13 cellular contexts compared by ENCODE assay signal in the genomic region with DNA sequence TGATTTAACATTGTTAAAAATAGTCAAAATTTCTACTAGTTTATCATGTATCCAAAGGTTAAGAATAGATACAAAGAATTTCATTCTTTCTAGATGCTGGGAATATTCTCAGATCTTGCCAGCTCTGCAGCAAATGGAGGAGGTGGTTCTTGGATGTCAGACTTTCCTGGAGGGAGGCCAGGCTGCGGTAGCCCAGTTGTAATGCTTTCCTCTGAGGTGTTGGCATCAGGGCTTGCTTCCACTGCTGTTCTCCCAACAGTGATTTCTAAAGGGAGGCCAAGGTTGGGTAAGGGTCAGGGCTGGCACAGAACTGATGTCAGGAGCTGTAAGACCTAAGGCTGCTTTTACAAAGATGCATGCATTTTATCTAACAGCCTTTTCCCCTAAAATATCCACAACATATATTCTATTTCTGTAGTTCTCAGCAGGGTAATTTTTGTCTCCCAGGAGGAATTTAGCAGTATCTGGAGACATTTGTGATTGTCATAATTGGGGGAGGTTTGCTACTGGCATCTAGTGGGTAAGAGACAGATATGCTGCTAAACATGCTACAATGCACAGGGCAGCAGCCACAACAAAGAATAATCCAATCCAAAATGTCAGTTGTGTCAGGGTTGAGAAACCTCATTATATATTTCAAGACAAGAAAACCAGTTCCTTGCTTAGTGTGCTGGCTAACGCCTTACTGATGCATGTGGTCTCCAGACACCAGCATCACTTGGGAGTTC. TPM values are rescaled to one million over a fixed set of nuclear protein-coding genes. Genes with fewer than 3 reads are reported as not detected.
DNase-seq lines count a peak whose midpoint lies in the region; ATAC-seq, FAIRE-seq and TF ChIP-seq lines count a peak whose summit lies in the region.
"Had no signal": no experiment of that assay in that cellular context is flagged by ENCODE, and none has a peak within 500 bp of the region (broad histone marks: within the 10 kb centered on the region; RNA-seq: fewer than 3 reads in every experiment).

No MANE protein-coding gene starts in this region.

- H3K4me3 Mint-ChIP-seq in stimulated activated naive B cell treated with anti-CD40 and anti-IgM and Interleukin-4, amounts not matched to agents 10 μg/mL and 1 μg/mL and 100 μg/mL, for 72 hours: no peak overlapping the region
- H3K4me3 Mint-ChIP-seq in activated CD8-positive, alpha-beta T cell treated with anti-CD3 and anti-CD28 coated beads for 36 hours: no peak overlapping the region
- H3K4me3 Mint-ChIP-seq: dendritic cell treated with granulocyte-macrophage colony-stimulating factor and Interleukin-4, amounts not matched to agents 40 ng/mL and 50 ng/mL, for 4 days; IgD-negative memory B cell; natural killer cell treated with Interleukin-12 subunit alpha and Interleukin-12 subunit beta and Interleukin-15 and Interleukin-18, amount 100 ng/mL, for 72 hours; stimulated activated naive CD8-positive, alpha-beta T cell treated with anti-CD3 and anti-CD28 coated beads, Interleukin-15, amount 100 ng/mL, for 72 hours had no signal

- no peak for FAIRE-seq in RCC 7860 (lab: Jason Lieb, UNC)
- FAIRE-seq: TTC549 had no signal

- intact Hi-C loops in activated CD8-positive, alpha-beta T cell treated with anti-CD3 and anti-CD28 coated beads for 36 hours (cut with micrococcal nuclease): no loop called here

- peaks cover 0 to 5% of the 10 kb centered on the region in 2 donors for H3K36me3 Mint-ChIP-seq in stimulated activated naive B cell treated with anti-CD40 and anti-IgM and Interleukin-4, amounts not matched to agents 10 μg/mL and 1 μg/mL and 100 μg/mL, for 72 hours
- no peaks in the 10 kb centered on the region for H3K36me3 Mint-ChIP-seq in activated CD8-positive, alpha-beta T cell treated with anti-CD3 and anti-CD28 coated beads for 36 hours (ENCODE audit: low read depth)
- H3K36me3 Mint-ChIP-seq: natural killer cell treated with Interleukin-12 subunit alpha and Interleukin-12 subunit beta and Interleukin-15 and Interleukin-18, amount 100 ng/mL, for 72 hours had no signal

- DNase-seq in NCI-H446 (lab: John Stamatoyannopoulos, UW) (peak; percentile 35 to 74), foreskin fibroblast (peak; percentile 50 to 80), GM13977 (ENCODE audit: low spot score) (no peak), RCC 7860 (ENCODE audit: low spot score) (no peak), MV-4-11 (lab: John Stamatoyannopoulos, UW) (no peak)
- DNase-seq in stimulated activated naive B cell treated with anti-CD40 and anti-IgM and Interleukin-4, amounts not matched to agents 10 μg/mL and 1 μg/mL and 100 μg/mL, for 72 hours: no peak
- no peak for DNase-seq in activated CD8-positive, alpha-beta T cell treated with anti-CD3 and anti-CD28 coated beads for 36 hours
- DNase-seq: stimulated activated naive CD8-positive, alpha-beta T cell treated with anti-CD3 and anti-CD28 coated beads, Interleukin-15, amount 100 ng/mL, for 72 hours had no signal

- peaks cover 11% of the 10 kb centered on the region in 2 donors for H3K27me3 Mint-ChIP-seq in stimulated activated naive B cell treated with anti-CD40 and anti-IgM and Interleukin-4, amounts not matched to agents 10 μg/mL and 1 μg/mL and 100 μg/mL, for 72 hours
- H3K27me3 Mint-ChIP-seq in activated CD8-positive, alpha-beta T cell treated with anti-CD3 and anti-CD28 coated beads for 36 hours: no peaks in the 10 kb centered on the region

- H3K4me3 ChIP-seq in foreskin fibroblast (ENCODE audit: low read depth in 1 of 2, low read length in 2 of 2): no peak overlapping the region

- CTCF ChIA-PET in activated CD8-positive, alpha-beta T cell treated with anti-CD3 and anti-CD28 coated beads for 36 hours (lab: Charles Lee): interaction anchor here (1.1 to 2.2 kb wide), 4 partner anchors 9 to 139 kb away, joined by 4 to 8 read pairs (median 6); no protein-coding TSS in a partner anchor

- peaks cover 0 to 8% of the 10 kb centered on the region in 2 donors for H3K9me3 Mint-ChIP-seq in stimulated activated naive B cell treated with anti-CD40 and anti-IgM and Interleukin-4, amounts not matched to agents 10 μg/mL and 1 μg/mL and 100 μg/mL, for 72 hours
- H3K9me3 Mint-ChIP-seq in activated CD8-positive, alpha-beta T cell treated with anti-CD3 and anti-CD28 coated beads for 36 hours: no peaks in the 10 kb centered on the region
- H3K9me3 Mint-ChIP-seq: natural killer cell treated with Interleukin-12 subunit alpha and Interleukin-12 subunit beta and Interleukin-15 and Interleukin-18, amount 100 ng/mL, for 72 hours had no signal

- TF ChIP-seq CTCF in foreskin fibroblast (IDR thresholded peaks at IDR 0.05; ENCODE audit: low read depth, low read length): no peak
- TF ChIP-seq CTCF in GM13977 (IDR thresholded peaks at IDR 0.05; ENCODE audit: extremely low read depth, insufficient read depth, missing control alignments): no peak
- TF ChIP-seq CTCF in activated CD8-positive, alpha-beta T cell treated with anti-CD3 and anti-CD28 coated beads for 36 hours (IDR thresholded peaks at IDR 0.05): no peak

- in situ Hi-C loops in GM13977 (cut with MboI; ENCODE audit: low pct_unique_long_range_greater_than_20kb, low sequenced_read_pairs, unreplicated experiment): loop anchor here (25.0 kb wide), 2 partner anchors 451 to 726 kb away; a partner anchor contains a TSS

- peaks cover 0 to 20% of the 10 kb centered on the region in 2 donors for H3K4me1 Mint-ChIP-seq in stimulated activated naive B cell treated with anti-CD40 and anti-IgM and Interleukin-4, amounts not matched to agents 10 μg/mL and 1 μg/mL and 100 μg/mL, for 72 hours
- H3K4me1 Mint-ChIP-seq in activated CD8-positive, alpha-beta T cell treated with anti-CD3 and anti-CD28 coated beads for 36 hours (ENCODE audit: low read depth): no peaks in the 10 kb centered on the region
- H3K4me1 Mint-ChIP-seq: IgD-negative memory B cell; stimulated activated naive CD8-positive, alpha-beta T cell treated with anti-CD3 and anti-CD28 coated beads, Interleukin-15, amount 100 ng/mL, for 72 hours had no signal

- POLR2A ChIA-PET in activated CD8-positive, alpha-beta T cell treated with anti-CD3 and anti-CD28 coated beads for 36 hours (lab: Charles Lee): no interaction called here

- peak; percentile 33 for ATAC-seq in GM21526 (IDR thresholded peaks at IDR 0.05; ENCODE audit: low FRiP score, unreplicated experiment)
- peak; percentile 81 to 84 for ATAC-seq in stimulated activated naive B cell treated with anti-CD40 and anti-IgM and Interleukin-4, amounts not matched to agents 10 μg/mL and 1 μg/mL and 100 μg/mL, for 72 hours (replicated peaks)
- no peak for ATAC-seq in activated CD8-positive, alpha-beta T cell treated with anti-CD3 and anti-CD28 coated beads for 36 hours
- ATAC-seq: natural killer cell treated with Interleukin-12 subunit alpha and Interleukin-12 subunit beta and Interleukin-15 and Interleukin-18, amount 100 ng/mL, for 72 hours; stimulated activated naive CD8-positive, alpha-beta T cell treated with anti-CD3 and anti-CD28 coated beads, Interleukin-15, amount 100 ng/mL, for 72 hours had no signal

- H3K27ac Mint-ChIP-seq in stimulated activated naive B cell treated with anti-CD40 and anti-IgM and Interleukin-4, amounts not matched to agents 10 μg/mL and 1 μg/mL and 100 μg/mL, for 72 hours: no peak overlapping the region
- H3K27ac Mint-ChIP-seq in activated CD8-positive, alpha-beta T cell treated with anti-CD3 and anti-CD28 coated beads for 36 hours: no peak overlapping the region
- H3K27ac Mint-ChIP-seq: dendritic cell treated with granulocyte-macrophage colony-stimulating factor and Interleukin-4, amounts not matched to agents 40 ng/mL and 50 ng/mL, for 4 days; natural killer cell treated with Interleukin-12 subunit alpha and Interleukin-12 subunit beta and Interleukin-15 and Interleukin-18, amount 100 ng/mL, for 72 hours; stimulated activated naive CD8-positive, alpha-beta T cell treated with anti-CD3 and anti-CD28 coated beads, Interleukin-15, amount 100 ng/mL, for 72 hours had no signal

RNA-seq across cellular contexts. Expression of a gene that starts 42.0 kb away (rescaled TPM):
- total RNA-seq in activated CD8-positive, alpha-beta T cell treated with anti-CD3 and anti-CD28 coated beads for 36 hours: not detected
- total RNA-seq: natural killer cell treated with Interleukin-12 subunit alpha and Interleukin-12 subunit beta and Interleukin-15 and Interleukin-18, amount 100 ng/mL, for 72 hours had no signal

Comparison
In these comparisons a context has a peak if more than half of its experiments do, and no peak if none do; other contexts are left out.
1. DNase-seq: peak in NCI-H446 (2 of 2) and foreskin fibroblast (2 of 2); none in stimulated activated naive B cell treated with anti-CD40 and anti-IgM and Interleukin-4, amounts not matched to agents 10 μg/mL and 1 μg/mL and 100 μg/mL, for 72 hours (single experiment), GM13977 (single experiment), RCC 7860 (single experiment), activated CD8-positive, alpha-beta T cell treated with anti-CD3 and anti-CD28 coated beads for 36 hours (single experiment) and MV-4-11 (single experiment).